21 cellular contexts compared by ENCODE assay signal in genomic region chr11:10601722-10602281, GRCh38. TPM values are rescaled to one million over a fixed set of nuclear protein-coding genes. Genes with fewer than 3 reads are reported as not detected.
DNase-seq lines count a peak whose midpoint lies in the region; ATAC-seq and TF ChIP-seq lines count a peak whose summit lies in the region.
"Had no signal": no experiment of that assay in that cellular context is flagged by ENCODE, and none has a peak within 500 bp of the region (broad histone marks: within the 10 kb centered on the region; RNA-seq: fewer than 3 reads in every experiment).

No MANE protein-coding gene starts in this region.

- peaks cover 59% of the 10 kb centered on the region for H3K4me1 Mint-ChIP-seq in memory B cell
- peaks cover 75% of the 10 kb centered on the region for H3K4me1 Mint-ChIP-seq in stimulated activated memory B cell treated with anti-CD40 and anti-IgM and Interleukin-4, amounts not matched to agents 10 μg/mL and 1 μg/mL and 100 μg/mL, for 72 hours

- H3K27me3 ChIP-seq in osteoblast (ENCODE audit: insufficient read depth, low read length): no peaks in the 10 kb centered on the region
- H3K27me3 ChIP-seq: BE2C had no signal

- peaks cover 9% of the 10 kb centered on the region for H3K36me3 Mint-ChIP-seq in memory B cell
- peaks cover 18% of the 10 kb centered on the region for H3K36me3 Mint-ChIP-seq in stimulated activated memory B cell treated with anti-CD40 and anti-IgM and Interleukin-4, amounts not matched to agents 10 μg/mL and 1 μg/mL and 100 μg/mL, for 72 hours
- H3K36me3 Mint-ChIP-seq: activated CD8-positive, alpha-beta memory T cell treated with anti-CD3 and anti-CD28 coated beads, Interleukin-2, amount 10 ng/mL, durations not matched to agents 7 days and 5 days; brain had no signal

- DNase-seq in MV-4-11 (lab: John Stamatoyannopoulos, UW) (peak; percentile 22), memory B cell (ENCODE audit: low spot score in 2 of 2) (no peak), DMS114 treated with DMSO at 0.1 percent for 48 hours (lab: John Stamatoyannopoulos, UW; ENCODE audit: unreplicated experiment) (no peak), GM03348 (ENCODE audit: low spot score) (no peak), osteoblast (ENCODE audit: insufficient read length, low spot score, missing footprints) (no peak)
- DNase-seq: activated CD8-positive, alpha-beta memory T cell treated with anti-CD3 and anti-CD28 coated beads, Interleukin-2, amount 10 ng/mL, durations not matched to agents 7 days and 5 days; activated naive CD4-positive, alpha-beta T cell treated with Interleukin-2 at 50 U/mL for 16 hours; BE2C; DND-41; endodermal cell; Karpas-422; NCI-H1694; NCI-H526; small intestine had no signal

- H3K9me3 Mint-ChIP-seq in memory B cell: no peaks in the 10 kb centered on the region
- no peaks in the 10 kb centered on the region for H3K9me3 Mint-ChIP-seq in stimulated activated memory B cell treated with anti-CD40 and anti-IgM and Interleukin-4, amounts not matched to agents 10 μg/mL and 1 μg/mL and 100 μg/mL, for 72 hours
- H3K9me3 Mint-ChIP-seq: brain, endodermal cell, neural crest cell had no signal

- no peak overlapping the region for H3K4me3 Mint-ChIP-seq in memory B cell
- H3K4me3 Mint-ChIP-seq in stimulated activated memory B cell treated with anti-CD40 and anti-IgM and Interleukin-4, amounts not matched to agents 10 μg/mL and 1 μg/mL and 100 μg/mL, for 72 hours: no peak overlapping the region
- H3K4me3 Mint-ChIP-seq: activated CD8-positive, alpha-beta memory T cell treated with anti-CD3 and anti-CD28 coated beads, Interleukin-2, amount 10 ng/mL, durations not matched to agents 7 days and 5 days; brain; endodermal cell; neural crest cell had no signal

- no peak for TF ChIP-seq CTCF in osteoblast (IDR thresholded peaks at IDR 0.05; ENCODE audit: extremely low read depth, low read depth, low read length)

- no peaks in the 10 kb centered on the region for H3K27me3 Mint-ChIP-seq in memory B cell
- H3K27me3 Mint-ChIP-seq in stimulated activated memory B cell treated with anti-CD40 and anti-IgM and Interleukin-4, amounts not matched to agents 10 μg/mL and 1 μg/mL and 100 μg/mL, for 72 hours: no peaks in the 10 kb centered on the region
- H3K27me3 Mint-ChIP-seq: brain had no signal

- H3K4me2 ChIP-seq in osteoblast (ENCODE audit: insufficient read depth, low read length): no peak overlapping the region

- no peak overlapping the region for H3K27ac ChIP-seq in osteoblast (ENCODE audit: low read depth, low read length)
- H3K27ac ChIP-seq: VCaP had no signal

- no peak overlapping the region for H2AFZ ChIP-seq in osteoblast (ENCODE audit: low read length)

- ATAC-seq in esophagus mucosa: peak; percentile 63
- no peak for ATAC-seq in memory B cell (ENCODE audit: low read depth)
- ATAC-seq in stimulated activated memory B cell treated with anti-CD40 and anti-IgM and Interleukin-4, amounts not matched to agents 10 μg/mL and 1 μg/mL and 100 μg/mL, for 72 hours: no peak
- ATAC-seq in GM21381 (IDR thresholded peaks at IDR 0.05; ENCODE audit: unreplicated experiment): no peak
- ATAC-seq: activated CD8-positive, alpha-beta memory T cell treated with anti-CD3 and anti-CD28 coated beads, Interleukin-2, amount 10 ng/mL, durations not matched to agents 7 days and 5 days; HCT116 had no signal

- no peaks in the 10 kb centered on the region for H3K79me2 ChIP-seq in osteoblast (ENCODE audit: insufficient read depth, low read length)

- no peaks in the 10 kb centered on the region for H4K20me1 ChIP-seq in osteoblast (ENCODE audit: insufficient read depth, low read length)

- H3K4me1 ChIP-seq in osteoblast (ENCODE audit: insufficient read depth, low read length): peaks cover 25% of the 10 kb centered on the region
- H3K4me1 ChIP-seq: BE2C had no signal

- peak overlapping the region; percentile 6 for H3K27ac Mint-ChIP-seq in memory B cell
- peak overlapping the region; percentile 97 for H3K27ac Mint-ChIP-seq in stimulated activated memory B cell treated with anti-CD40 and anti-IgM and Interleukin-4, amounts not matched to agents 10 μg/mL and 1 μg/mL and 100 μg/mL, for 72 hours
- H3K27ac Mint-ChIP-seq: activated CD8-positive, alpha-beta memory T cell treated with anti-CD3 and anti-CD28 coated beads, Interleukin-2, amount 10 ng/mL, durations not matched to agents 7 days and 5 days; endodermal cell had no signal

- H3K9me3 ChIP-seq in osteoblast (ENCODE audit: low read depth, low read length): no peaks in the 10 kb centered on the region
- H3K9me3 ChIP-seq: BE2C had no signal

- no peaks in the 10 kb centered on the region for H3K36me3 ChIP-seq in osteoblast (ENCODE audit: insufficient read depth, low read length)
- H3K36me3 ChIP-seq: BE2C had no signal

- no peak overlapping the region for H3K4me3 ChIP-seq in osteoblast (ENCODE audit: insufficient read depth, low read length)

RNA-seq across cellular contexts. Expression of gene LYVE1, which starts 33.3 kb away (rescaled TPM):
- total RNA-seq in esophagus mucosa (2.7 TPM), osteoblast (not detected in 2 replicates)
- total RNA-seq: activated CD8-positive, alpha-beta memory T cell treated with anti-CD3 and anti-CD28 coated beads, Interleukin-2, amount 10 ng/mL, durations not matched to agents 7 days and 5 days; endodermal cell had no signal
